29 cellular contexts compared by ENCODE assay signal in genomic region chr18:78867131-78867530, GRCh38.
"Had no signal": no experiment of that assay in that cellular context is flagged by ENCODE, and none has a peak within 500 bp of the region (broad histone marks: within the 10 kb centered on the region; RNA-seq: fewer than 3 reads in every experiment).

No MANE protein-coding gene starts in this region.

- H3K4me2 ChIP-seq: neural progenitor cell had no signal

- H2AFZ ChIP-seq: neural progenitor cell had no signal

- H3K36me3 ChIP-seq: left lung, lower lobe of right lung, neural progenitor cell, ovary, tibial nerve had no signal

- H3K9me3 Mint-ChIP-seq: natural killer cell; neural progenitor cell; stimulated activated memory B cell treated with anti-CD40 and anti-IgM and Interleukin-4, amounts not matched to agents 10 μg/mL and 1 μg/mL and 100 μg/mL, for 72 hours; stimulated activated naive CD8-positive, alpha-beta T cell treated with anti-CD3 and anti-CD28 coated beads, Interleukin-15, amount 100 ng/mL, for 72 hours; type B pancreatic cell had no signal

- H3K27ac ChIP-seq: left lung, lower lobe of right lung, neural progenitor cell, ovary, skin epidermis, tibial nerve had no signal

- H3K36me3 Mint-ChIP-seq: mesothelial cell of epicardium; naive B cell; natural killer cell; neural progenitor cell; stimulated activated memory B cell treated with anti-CD40 and anti-IgM and Interleukin-4, amounts not matched to agents 10 μg/mL and 1 μg/mL and 100 μg/mL, for 72 hours; type B pancreatic cell had no signal

- H3K27me3 ChIP-seq: neural progenitor cell, ovary, tibial nerve had no signal

- H3K27ac Mint-ChIP-seq: mesothelial cell of epicardium; naive B cell; natural killer cell; nephron progenitor cell; progenitor cell of endocrine pancreas; stimulated activated memory B cell treated with anti-CD40 and anti-IgM and Interleukin-4, amounts not matched to agents 10 μg/mL and 1 μg/mL and 100 μg/mL, for 72 hours; stimulated activated naive CD8-positive, alpha-beta T cell treated with anti-CD3 and anti-CD28 coated beads, Interleukin-15, amount 100 ng/mL, for 72 hours; type B pancreatic cell had no signal

- ATAC-seq: left colon; left lung; lower lobe of right lung; natural killer cell; right cardiac atrium; sciatic nerve; stimulated activated naive CD8-positive, alpha-beta T cell treated with anti-CD3 and anti-CD28 coated beads, Interleukin-15, amount 100 ng/mL, for 72 hours had no signal

- H3K4me1 ChIP-seq: left lung, lower lobe of right lung, neural progenitor cell had no signal

- H3K4me3 Mint-ChIP-seq: mesothelial cell of epicardium; naive B cell; natural killer cell; nephron progenitor cell; neural progenitor cell; stimulated activated memory B cell treated with anti-CD40 and anti-IgM and Interleukin-4, amounts not matched to agents 10 μg/mL and 1 μg/mL and 100 μg/mL, for 72 hours; stimulated activated naive CD8-positive, alpha-beta T cell treated with anti-CD3 and anti-CD28 coated beads, Interleukin-15, amount 100 ng/mL, for 72 hours; type B pancreatic cell had no signal

- DNase-seq: head of caudate nucleus; hippocampal formation; left colon; left lung; lower lobe of right lung; mammary epithelial cell; mesenchymal stem cell; naive B cell; natural killer cell; nephron progenitor cell; ovary; right cardiac atrium; stimulated activated CD4-positive, alpha-beta T cell treated with anti-CD3 and anti-CD28 coated beads, Interleukin-12 subunit alpha, Interleukin-12 subunit beta, amount 100 ng/mL, for 4 hours; stimulated activated CD4-positive, alpha-beta T cell treated with anti-CD3 and anti-CD28 coated beads, Interleukin-15, amount 100 ng/mL, for 24 hours; stimulated activated CD4-positive, alpha-beta T cell treated with anti-CD3 and anti-CD28 coated beads, Interleukin-2, amount 100 ng/mL, for 24 hours; stimulated activated CD4-positive, alpha-beta T cell treated with anti-CD3 and anti-CD28 coated beads, Interleukin-4, amount 100 ng/mL, for 1 hour; stimulated activated naive CD4-positive, alpha-beta T cell treated with Interleukin-2 at 50 U/mL for 16 hours; stimulated activated naive CD8-positive, alpha-beta T cell treated with anti-CD3 and anti-CD28 coated beads, Interleukin-15, amount 100 ng/mL, for 72 hours; substantia nigra had no signal

- H3K4me3 ChIP-seq: left lung, lower lobe of right lung, neural progenitor cell, ovary, skin epidermis, tibial nerve had no signal

- H3K9ac ChIP-seq: neural progenitor cell had no signal

- H3K9me3 ChIP-seq: left lung, lower lobe of right lung, ovary, tibial nerve had no signal

- H3K4me1 Mint-ChIP-seq: naive B cell; natural killer cell; stimulated activated memory B cell treated with anti-CD40 and anti-IgM and Interleukin-4, amounts not matched to agents 10 μg/mL and 1 μg/mL and 100 μg/mL, for 72 hours; stimulated activated naive CD8-positive, alpha-beta T cell treated with anti-CD3 and anti-CD28 coated beads, Interleukin-15, amount 100 ng/mL, for 72 hours had no signal

- FAIRE-seq: keratinocyte, urothelium cell line had no signal
